11 cellular contexts compared by ENCODE assay signal in genomic region chr22:36362077-36362476, GRCh38. TPM values are rescaled to one million over a fixed set of nuclear protein-coding genes. Genes with fewer than 3 reads are reported as not detected.
DNase-seq lines count a peak whose midpoint lies in the region; ATAC-seq and TF ChIP-seq lines count a peak whose summit lies in the region.
"Had no signal": no experiment of that assay in that cellular context is flagged by ENCODE, and none has a peak within 500 bp of the region (broad histone marks: within the 10 kb centered on the region; RNA-seq: fewer than 3 reads in every experiment).

No MANE protein-coding gene starts in this region.

- no peak for TF ChIP-seq POLR2A in upper lobe of left lung (IDR thresholded peaks at IDR 0.05)

- no peaks in the 10 kb centered on the region for H3K9me3 Mint-ChIP-seq in activated naive CD4-positive, alpha-beta T cell treated with anti-CD3 and anti-CD28 coated beads, Interleukin-2, amount 50 U/mL, for 24 hours

- H3K27ac ChIP-seq in cingulate gyrus (ENCODE audit: low read depth, low read length): peak overlapping the region; percentile 10
- peak overlapping the region; percentile 75 to 95 (median 82) for H3K27ac ChIP-seq in upper lobe of left lung

- no peaks in the 10 kb centered on the region for H3K9me3 ChIP-seq in mucosa of stomach (ENCODE audit: control insufficient read depth, low read length)
- H3K9me3 ChIP-seq in upper lobe of left lung: no peaks in the 10 kb centered on the region

- H3K4me1 ChIP-seq in mucosa of stomach (ENCODE audit: control insufficient read depth, insufficient read depth, low read length) (peaks cover 88% of the 10 kb centered on the region), upper lobe of left lung (peaks cover 99 to 100% (median 100%) of the 10 kb centered on the region in 4 donors)

- no peaks in the 10 kb centered on the region for H3K36me3 ChIP-seq in mucosa of stomach (ENCODE audit: control insufficient read depth, insufficient read depth, low read length)
- peaks cover 0 to 17% (median 1%) of the 10 kb centered on the region in 4 donors for H3K36me3 ChIP-seq in upper lobe of left lung

- peaks cover 21% of the 10 kb centered on the region for H3K36me3 Mint-ChIP-seq in activated naive CD4-positive, alpha-beta T cell treated with anti-CD3 and anti-CD28 coated beads, Interleukin-2, amount 50 U/mL, for 24 hours

- no peak for TF ChIP-seq CTCF in upper lobe of left lung (IDR thresholded peaks at IDR 0.05)
- TF ChIP-seq CTCF in GM13976 (IDR thresholded peaks at IDR 0.05; ENCODE audit: borderline replicate concordance, control extremely low read depth, extremely low read depth, insufficient read depth, missing control alignments): no peak

- peak overlapping the region; percentile 78 for H3K4me3 Mint-ChIP-seq in activated naive CD4-positive, alpha-beta T cell treated with anti-CD3 and anti-CD28 coated beads, Interleukin-2, amount 50 U/mL, for 24 hours

- no peak for DNase-seq in activated naive CD4-positive, alpha-beta T cell treated with anti-CD3 and anti-CD28 coated beads, Interleukin-2, amount 50 U/mL, for 16 hours
- DNase-seq in upper lobe of left lung: no peak
- DNase-seq in GM13976 (ENCODE audit: low spot score): no peak
- no peak for DNase-seq in HPDE6-E6E7 (ENCODE audit: extremely low spot score)
- DNase-seq: AML-193, H7, substantia nigra had no signal

- H3K27me3 ChIP-seq in mucosa of stomach (ENCODE audit: control insufficient read depth, insufficient read depth, low read length) (no peaks in the 10 kb centered on the region), upper lobe of left lung (no peaks in the 10 kb centered on the region)

- no peak for TF ChIP-seq EP300 in upper lobe of left lung (IDR thresholded peaks at IDR 0.05)

- H3K27ac Mint-ChIP-seq in activated naive CD4-positive, alpha-beta T cell treated with anti-CD3 and anti-CD28 coated beads, Interleukin-2, amount 50 U/mL, for 24 hours: peak overlapping the region; percentile 95

- no peak for ATAC-seq in upper lobe of left lung (ENCODE audit: low FRiP score in 2 of 2)
- no peak for ATAC-seq in HG03342 (IDR thresholded peaks at IDR 0.05; ENCODE audit: unreplicated experiment)

- peak overlapping the region; percentile 14 for H3K9ac ChIP-seq in mucosa of stomach (ENCODE audit: low read length)

- no peak overlapping the region for H3K4me3 ChIP-seq in mucosa of stomach (ENCODE audit: low read length)
- no peak overlapping the region for H3K4me3 ChIP-seq in upper lobe of left lung

- peaks cover 94% of the 10 kb centered on the region for H3K4me1 Mint-ChIP-seq in activated naive CD4-positive, alpha-beta T cell treated with anti-CD3 and anti-CD28 coated beads, Interleukin-2, amount 50 U/mL, for 24 hours

- WGBS in upper lobe of left lung, 2 donors: 65 to 70% methylated on average over 4 of the region's 4 CpGs

- no peaks in the 10 kb centered on the region for H3K27me3 Mint-ChIP-seq in activated naive CD4-positive, alpha-beta T cell treated with anti-CD3 and anti-CD28 coated beads, Interleukin-2, amount 50 U/mL, for 24 hours

- in situ Hi-C loops in GM13976 (cut with MboI; ENCODE audit: low sequenced_read_pairs, unreplicated experiment): no loop called here

RNA-seq across cellular contexts. Expression of gene MYH9, which starts 25.7 kb away (rescaled TPM):
- 100 to 1,000 TPM; 486 to 925 (median 599) TPM for total RNA-seq in upper lobe of left lung
